In the genomic region with DNA sequence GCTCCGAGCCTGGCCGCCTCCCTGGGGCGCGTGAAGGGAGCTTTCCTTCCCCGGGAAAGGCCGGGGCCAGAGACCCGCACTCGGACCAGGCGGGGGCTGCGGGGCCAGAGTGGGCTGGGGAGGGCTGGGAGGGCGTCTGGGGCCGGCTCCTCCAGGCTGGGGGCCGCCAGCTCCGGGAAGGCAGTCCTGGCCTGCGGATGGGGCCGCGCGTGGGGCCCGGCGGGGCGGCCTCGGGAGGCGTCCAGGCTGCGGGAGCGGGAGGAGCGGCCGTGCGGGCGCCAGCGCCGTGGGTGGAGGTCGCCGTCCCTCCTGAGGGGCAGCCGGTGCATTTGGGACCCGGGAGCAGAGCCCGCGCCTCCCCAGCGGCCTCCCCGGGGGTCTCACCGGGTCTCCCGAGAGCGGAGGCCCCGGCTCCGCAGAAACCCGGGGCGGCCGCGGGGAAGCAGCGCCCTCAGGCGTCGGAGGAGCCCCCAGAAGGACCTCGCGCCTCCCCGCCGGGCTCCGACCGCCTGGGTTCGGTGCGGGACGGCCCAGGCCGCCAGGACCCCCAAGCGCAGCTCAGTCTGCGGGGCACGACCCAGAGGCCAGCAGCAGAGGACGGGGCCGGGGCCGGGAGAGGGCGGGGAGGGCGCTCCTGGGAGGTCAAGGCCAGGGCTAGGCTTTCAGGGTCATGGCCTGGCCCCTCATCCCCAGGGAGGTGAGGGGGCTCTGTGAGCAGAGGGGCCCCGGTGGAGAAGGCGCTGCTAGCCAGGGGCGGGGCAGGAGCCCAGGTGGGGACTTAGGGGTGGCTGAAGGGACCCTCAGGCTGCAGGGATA, we compare ENCODE assay signal across 8 cellular contexts. TPM values are rescaled to one million over a fixed set of nuclear protein-coding genes. Genes with fewer than 3 reads are reported as not detected.
DNase-seq lines count a peak whose midpoint lies in the region; ATAC-seq and TF ChIP-seq lines count a peak whose summit lies in the region.

No MANE protein-coding gene starts in this region.

- TF ChIP-seq CTCF in CD14-positive monocyte (IDR thresholded peaks at IDR 0.05) (peak; percentile 71), neutrophil (IDR thresholded peaks at IDR 0.05) (peak; percentile 68)

- peak overlapping the region; percentile 99 for H3K27ac ChIP-seq in neutrophil

- H3K36me3 Mint-ChIP-seq in CD14-positive monocyte (peaks cover 10 to 32% of the 10 kb centered on the region in 2 donors), IgD-negative memory B cell (no peaks in the 10 kb centered on the region)

- intact Hi-C loops in CD14-positive monocyte (cut with micrococcal nuclease), result loop anchor here in 1 of 2 donors (5.0 kb wide), 1 partner anchor 115 kb away; a partner anchor contains a TSS

- ATAC-seq in esophagus mucosa (peak; percentile 4), GM18867 (IDR thresholded peaks at IDR 0.05; ENCODE audit: unreplicated experiment) (no peak), GM18861 (IDR thresholded peaks at IDR 0.05; ENCODE audit: unreplicated experiment) (no peak)

- peak overlapping the region; percentile 56 to 90 (median 69) for H3K27ac Mint-ChIP-seq in CD14-positive monocyte
- peak overlapping the region in 1 of 3 donors; percentile 42 for H3K27ac Mint-ChIP-seq in IgD-negative memory B cell

- peaks cover 0 to 7% (median 3%) of the 10 kb centered on the region in 3 donors for H3K27me3 Mint-ChIP-seq in CD14-positive monocyte (ENCODE audit: low read depth in 3 of 3)
- H3K27me3 Mint-ChIP-seq in IgD-negative memory B cell, result no peaks in the 10 kb centered on the region

- H3K4me3 Mint-ChIP-seq in CD14-positive monocyte, result peak overlapping the region; percentile 81 to 95
- peak overlapping the region; percentile 69 to 98 (median 92) for H3K4me3 Mint-ChIP-seq in IgD-negative memory B cell

- DNase-seq in CD14-positive monocyte (ENCODE audit: low spot score) (no peak), HK-2 (ENCODE audit: unreplicated experiment) (no peak)
- DNase-seq in activated CD8-positive, alpha-beta memory T cell treated with anti-CD3 and anti-CD28 coated beads for 24 hours, result peak; percentile 92

- no peaks in the 10 kb centered on the region for H3K9me3 ChIP-seq in neutrophil

- H3K4me1 Mint-ChIP-seq in CD14-positive monocyte (peaks cover 52% of the 10 kb centered on the region), IgD-negative memory B cell (peaks cover 16 to 31% (median 27%) of the 10 kb centered on the region in 3 donors)

- H3K4me3 ChIP-seq in neutrophil (ENCODE audit: low read depth in 1 of 2, low read length in 1 of 2), result peak overlapping the region; percentile 79 to 87

- peaks cover 3% of the 10 kb centered on the region for H3K36me3 ChIP-seq in neutrophil

- H3K9me3 Mint-ChIP-seq in CD14-positive monocyte (peaks cover 0 to 6% (median 2%) of the 10 kb centered on the region in 7 donors), IgD-negative memory B cell (peaks cover 0 to 2% (median 0%) of the 10 kb centered on the region in 3 donors)

- peaks cover 5% of the 10 kb centered on the region for H3K27me3 ChIP-seq in neutrophil

- H3K4me1 ChIP-seq in neutrophil (ENCODE audit: control insufficient read depth in 1 of 2, insufficient read depth in 1 of 2, low read depth in 1 of 2, low read length in 1 of 2), result peaks cover 53 to 57% of the 10 kb centered on the region in 2 experiments

RNA-seq across cellular contexts. Expression of a gene that starts 7.3 kb away (rescaled TPM):
- polyA plus RNA-seq in CD14-positive monocyte, result 1 to 10 TPM; 7.5 to 9.0 TPM
- polyA plus RNA-seq in IgD-negative memory B cell, result 12.3 TPM
- total RNA-seq in esophagus mucosa, result 27.2 TPM

RNA-seq across cellular contexts. Expression of a gene that starts 11.9 kb away (rescaled TPM):
- 1,000 to 10,000 TPM; 1,470 to 1,628 TPM for polyA plus RNA-seq in CD14-positive monocyte
- polyA plus RNA-seq in IgD-negative memory B cell, result 294 TPM
- 7.1 TPM for total RNA-seq in esophagus mucosa

RNA-seq across cellular contexts. Expression of a gene that starts 59.1 kb away (rescaled TPM):
- polyA plus RNA-seq in CD14-positive monocyte (100 to 1,000 TPM; 206 to 238 TPM), IgD-negative memory B cell (44.7 TPM)
- 67.1 TPM for total RNA-seq in esophagus mucosa
